In genomic region chr9:581673-582497, GRCh38 we compare ENCODE assay signal across 15 cellular contexts.
DNase-seq lines count a peak whose midpoint lies in the region; ATAC-seq and TF ChIP-seq lines count a peak whose summit lies in the region.
"Had no signal": no experiment of that assay in that cellular context is flagged by ENCODE, and none has a peak within 500 bp of the region (broad histone marks: within the 10 kb centered on the region; RNA-seq: fewer than 3 reads in every experiment).

No MANE protein-coding gene starts in this region.

- H2AFZ ChIP-seq in Karpas-422 (ENCODE audit: low read length) (no peak overlapping the region), mammary epithelial cell (ENCODE audit: low read depth, low read length) (no peak overlapping the region)

- 73% methylated on average over 7 of the region's 7 CpGs for whole genome bisulfite sequencing in mammary epithelial cell (ENCODE audit: low coverage, missing lambda C conversion rate)
- 76 to 78% methylated on average over 7 of the region's 7 CpGs for WGBS in aorta, 2 donors

- H4K20me1 ChIP-seq in Karpas-422 (ENCODE audit: insufficient read depth, low read depth, low read length), result no peaks in the 10 kb centered on the region
- no peaks in the 10 kb centered on the region for H4K20me1 ChIP-seq in mammary epithelial cell (ENCODE audit: insufficient read depth, low read length)

- TF ChIP-seq CTCF in GM10248 (IDR thresholded peaks at IDR 0.05; ENCODE audit: control extremely low read depth, extremely low read depth, low read depth, missing control alignments), result peak; percentile 33
- peak; percentile 3 to 19 for TF ChIP-seq CTCF in mammary epithelial cell (conservative IDR thresholded peaks at IDR 0.05 in 1 of 2, IDR thresholded peaks at IDR 0.05 in 1 of 2; ENCODE audit: extremely low read depth in 1 of 2, insufficient read depth in 1 of 2, low read depth in 1 of 2, low read length in 2 of 2)
- TF ChIP-seq CTCF in CD14-positive monocyte (IDR thresholded peaks at IDR 0.05), result no peak

- peaks cover 19% of the 10 kb centered on the region for H3K36me3 ChIP-seq in Karpas-422 (ENCODE audit: insufficient read depth, low read length)
- H3K36me3 ChIP-seq in mammary epithelial cell (ENCODE audit: insufficient read depth, low read length), result no peaks in the 10 kb centered on the region
- no peaks in the 10 kb centered on the region for H3K36me3 ChIP-seq in aorta (ENCODE audit: control insufficient read depth in 1 of 2, insufficient read depth in 2 of 2, low read length in 1 of 2)
- H3K36me3 ChIP-seq: gastroesophageal sphincter had no signal

- H3K27ac ChIP-seq in Karpas-422 (ENCODE audit: low read length), result peak overlapping the region; percentile 32
- no peak overlapping the region for H3K27ac ChIP-seq in mammary epithelial cell (ENCODE audit: insufficient read depth, low read depth, low read length)
- no peak overlapping the region for H3K27ac ChIP-seq in aorta (ENCODE audit: low read depth in 1 of 2, low read length in 2 of 2)
- H3K27ac ChIP-seq: gastroesophageal sphincter, testis had no signal

- H3K9ac ChIP-seq in Karpas-422 (ENCODE audit: low read length) (no peak overlapping the region), mammary epithelial cell (ENCODE audit: insufficient read depth, low read length) (no peak overlapping the region)

- POLR2A ChIA-PET in GM10248 (lab: Yijun Ruan, JAX), result no interaction called here

- H3K9me2 ChIP-seq in Karpas-422 (replicated peaks; ENCODE audit: insufficient read depth, low read length), result no peaks in the 10 kb centered on the region

- no peaks in the 10 kb centered on the region for H3K4me1 Mint-ChIP-seq in activated T-cell treated with anti-CD3 and anti-CD28 coated beads, Interleukin-2, amount 50 U/mL, for 24 hours (ENCODE audit: low read depth)
- no peaks in the 10 kb centered on the region for H3K4me1 Mint-ChIP-seq in CD14-positive monocyte
- H3K4me1 Mint-ChIP-seq: activated CD8-positive, alpha-beta memory T cell treated with anti-CD3 and anti-CD28 coated beads, Interleukin-2, amount 10 ng/mL, durations not matched to agents 7 days and 5 days; naive B cell had no signal

- no peak for ATAC-seq in aorta (ENCODE audit: low FRiP score)
- ATAC-seq in GM18517 (IDR thresholded peaks at IDR 0.05; ENCODE audit: unreplicated experiment), result no peak
- ATAC-seq: activated CD8-positive, alpha-beta memory T cell treated with anti-CD3 and anti-CD28 coated beads, Interleukin-2, amount 10 ng/mL, durations not matched to agents 7 days and 5 days; gastroesophageal sphincter had no signal

- dilution Hi-C loops in mammary epithelial cell (cut with HindIII; ENCODE audit: low sequenced_read_pairs), result no loop called here

- peaks cover 83% of the 10 kb centered on the region for H3K79me2 ChIP-seq in Karpas-422 (ENCODE audit: low read length)
- peaks cover 10% of the 10 kb centered on the region for H3K79me2 ChIP-seq in mammary epithelial cell (ENCODE audit: insufficient read depth, low read length)

- intact Hi-C loops in mammary epithelial cell (cut with micrococcal nuclease) (no loop called here), aorta (cut with DNase I) (loop anchor here in 1 of 2 donors (10.0 kb wide), 1 partner anchor 197 kb away; no protein-coding TSS in a partner anchor), CD14-positive monocyte (cut with micrococcal nuclease) (no loop called here)

- CTCF ChIA-PET in GM10248 (lab: Yijun Ruan, JAX), result no interaction called here
- CTCF ChIA-PET in mammary epithelial cell (lab: Charles Lee; ENCODE audit: low non-redundant PET), result interaction anchor here (0.5 kb wide), 1 partner anchor 13 kb away, joined by 3 read pairs; no protein-coding TSS in a partner anchor

- no peaks in the 10 kb centered on the region for H3K36me3 Mint-ChIP-seq in activated T-cell treated with anti-CD3 and anti-CD28 coated beads, Interleukin-2, amount 50 U/mL, for 24 hours (ENCODE audit: low read depth)
- H3K36me3 Mint-ChIP-seq in CD14-positive monocyte, result no peaks in the 10 kb centered on the region
- H3K36me3 Mint-ChIP-seq: activated CD8-positive, alpha-beta memory T cell treated with anti-CD3 and anti-CD28 coated beads, Interleukin-2, amount 10 ng/mL, durations not matched to agents 7 days and 5 days; naive B cell had no signal

- H3K4me2 ChIP-seq in Karpas-422 (ENCODE audit: low read depth, low read length, poor library complexity, severe bottlenecking) (no peak overlapping the region), mammary epithelial cell (ENCODE audit: insufficient read depth, low read depth, low read length) (no peak overlapping the region)

- no peak overlapping the region for H3K4me3 Mint-ChIP-seq in activated T-cell treated with anti-CD3 and anti-CD28 coated beads, Interleukin-2, amount 50 U/mL, for 24 hours
- H3K4me3 Mint-ChIP-seq in CD14-positive monocyte, result no peak overlapping the region
- H3K4me3 Mint-ChIP-seq: activated CD8-positive, alpha-beta memory T cell treated with anti-CD3 and anti-CD28 coated beads, Interleukin-2, amount 10 ng/mL, durations not matched to agents 7 days and 5 days; brain; naive B cell had no signal

- peak; percentile 31 for DNase-seq in GM10248 (ENCODE audit: extremely low spot score)
- DNase-seq in Karpas-422, result no peak
- DNase-seq in mammary epithelial cell, result no peak
- peak; percentile 5 for DNase-seq in myocyte (ENCODE audit: low read depth)
- DNase-seq in aorta, result no peak
- DNase-seq in activated T-cell treated with anti-CD3 and anti-CD28 coated beads, Interleukin-2, amount 50 U/mL, for 24 hours, result no peak
- no peak for DNase-seq in CD14-positive monocyte (ENCODE audit: low spot score)
- DNase-seq: activated CD8-positive, alpha-beta memory T cell treated with anti-CD3 and anti-CD28 coated beads, Interleukin-2, amount 10 ng/mL, durations not matched to agents 7 days and 5 days; naive B cell; SIG-M5; stimulated activated CD4-positive, alpha-beta T cell treated with anti-CD3 and anti-CD28 coated beads, Interleukin-4, amount 100 ng/mL, for 1 hour; testis had no signal

- H3K27me3 ChIP-seq in Karpas-422 (ENCODE audit: low read length), result no peaks in the 10 kb centered on the region
- H3K27me3 ChIP-seq in mammary epithelial cell (ENCODE audit: insufficient read depth, low read length), result no peaks in the 10 kb centered on the region
- no peaks in the 10 kb centered on the region for H3K27me3 ChIP-seq in aorta (ENCODE audit: control insufficient read depth in 1 of 2, insufficient read depth in 2 of 2, low read length in 1 of 2)
- H3K27me3 ChIP-seq: gastroesophageal sphincter, testis had no signal

- H3K9me3 Mint-ChIP-seq in activated T-cell treated with anti-CD3 and anti-CD28 coated beads, Interleukin-2, amount 50 U/mL, for 24 hours, result no peaks in the 10 kb centered on the region
- H3K9me3 Mint-ChIP-seq in CD14-positive monocyte, result peaks cover 5 to 12% (median 10%) of the 10 kb centered on the region in 7 donors

- no TSS peak for BruUV-seq in mammary epithelial cell (replicated peaks; lab: Mats Ljungman, UMichigan)

- in situ Hi-C loops in mammary epithelial cell (cut with MboI; ENCODE audit: low sequenced_read_pairs in 2 of 2), result no loop called here

- H3K9me3 ChIP-seq in Karpas-422 (ENCODE audit: low read length), result no peaks in the 10 kb centered on the region
- no peaks in the 10 kb centered on the region for H3K9me3 ChIP-seq in mammary epithelial cell (replicated peaks; ENCODE audit: insufficient read depth, low read length)
- H3K9me3 ChIP-seq in aorta (ENCODE audit: control insufficient read depth, low read length), result no peaks in the 10 kb centered on the region
- H3K9me3 ChIP-seq: gastroesophageal sphincter, testis had no signal

- H3K4me1 ChIP-seq in Karpas-422 (ENCODE audit: low read length) (peaks cover 29% of the 10 kb centered on the region), mammary epithelial cell (ENCODE audit: insufficient read depth, low read length) (no peaks in the 10 kb centered on the region), aorta (ENCODE audit: control insufficient read depth in 1 of 2, insufficient read depth in 2 of 2, low read length in 2 of 2) (peaks cover 0 to 2% of the 10 kb centered on the region in 2 donors)
- H3K4me1 ChIP-seq: gastroesophageal sphincter, testis had no signal

- H3K4me3 ChIP-seq in Karpas-422 (ENCODE audit: low read length), result no peak overlapping the region
- no peak overlapping the region for H3K4me3 ChIP-seq in mammary epithelial cell (replicated peaks in 1 of 3; ENCODE audit: insufficient read depth in 1 of 3, low read depth in 2 of 3, low read length in 3 of 3)
- no peak overlapping the region for H3K4me3 ChIP-seq in aorta (ENCODE audit: low read length in 2 of 2)
- H3K4me3 ChIP-seq: gastroesophageal sphincter, testis had no signal

- no peak overlapping the region for H3K27ac Mint-ChIP-seq in activated T-cell treated with anti-CD3 and anti-CD28 coated beads, Interleukin-2, amount 50 U/mL, for 24 hours
- no peak overlapping the region for H3K27ac Mint-ChIP-seq in CD14-positive monocyte
- H3K27ac Mint-ChIP-seq: activated CD8-positive, alpha-beta memory T cell treated with anti-CD3 and anti-CD28 coated beads, Interleukin-2, amount 10 ng/mL, durations not matched to agents 7 days and 5 days; brain had no signal

- H3K27me3 Mint-ChIP-seq in activated T-cell treated with anti-CD3 and anti-CD28 coated beads, Interleukin-2, amount 50 U/mL, for 24 hours, result peaks cover 3% of the 10 kb centered on the region
- peaks cover 0 to 2% (median 1%) of the 10 kb centered on the region in 3 donors for H3K27me3 Mint-ChIP-seq in CD14-positive monocyte (ENCODE audit: low read depth in 3 of 3)
- H3K27me3 Mint-ChIP-seq: brain had no signal

Comparison
In these comparisons a context has a peak if more than half of its experiments do, and no peak if none do; other contexts are left out.
1. DNase-seq: peak in GM10248 (single experiment) and myocyte (single experiment); none in Karpas-422 (single experiment), mammary epithelial cell (single experiment), aorta (0 of 2), activated T-cell treated with anti-CD3 and anti-CD28 coated beads, Interleukin-2, amount 50 U/mL, for 24 hours (single experiment) and CD14-positive monocyte (single experiment).